In genomic region chr5:171823269-171823668, GRCh38 we compare ENCODE assay signal across 17 cellular contexts. TPM values are rescaled to one million over a fixed set of nuclear protein-coding genes. Genes with fewer than 3 reads are reported as not detected.
"Had no signal": no experiment of that assay in that cellular context is flagged by ENCODE, and none has a peak within 500 bp of the region (broad histone marks: within the 10 kb centered on the region; RNA-seq: fewer than 3 reads in every experiment).

No MANE protein-coding gene starts in this region.

- H3K27ac Mint-ChIP-seq: activated naive CD8-positive, alpha-beta T cell; activated T-cell treated with anti-CD3 and anti-CD28 coated beads, Interleukin-2, amount 50 U/mL, for 24 hours; brain; stimulated activated naive CD8-positive, alpha-beta T cell treated with anti-CD3 and anti-CD28 coated beads, Interleukin-15, Interleukin-2, amounts not matched to agents 100 ng/mL and 50 ng/mL, for 24 hours had no signal

- H3K4me3 Mint-ChIP-seq: activated naive CD8-positive, alpha-beta T cell; activated T-cell treated with anti-CD3 and anti-CD28 coated beads, Interleukin-2, amount 50 U/mL, for 24 hours; brain; stimulated activated naive CD8-positive, alpha-beta T cell treated with anti-CD3 and anti-CD28 coated beads, Interleukin-15, Interleukin-2, amounts not matched to agents 100 ng/mL and 50 ng/mL, for 24 hours had no signal

- H3K36me3 ChIP-seq: left lung, ovary, uterus had no signal

- H3K4me1 Mint-ChIP-seq: brain had no signal

- H3K27ac ChIP-seq: left lung, ovary, testis, uterus had no signal

- DNase-seq: activated CD4-positive, alpha-beta T cell treated with anti-CD3 and anti-CD28 coated beads, Interleukin-2, amount 50 U/mL, for 1 hour; activated effector memory CD4-positive, alpha-beta T cell treated with anti-CD3 and anti-CD28 coated beads, Interleukin-2, amount 50 U/mL, for 16 hours; activated T-cell treated with anti-CD3 and anti-CD28 coated beads, Interleukin-2, amount 50 U/mL, for 24 hours; amygdala; cerebellar nuclear complex; left lung; ovary; stimulated activated CD4-positive, alpha-beta T cell treated with anti-CD3 and anti-CD28 coated beads, Interleukin-15, amount 100 ng/mL, for 24 hours; stimulated activated CD4-positive, alpha-beta T cell treated with anti-CD3 and anti-CD28 coated beads, Interleukin-4, amount 100 ng/mL, for 24 hours; T-helper 2 cell; testis; uterus had no signal

- H3K27me3 Mint-ChIP-seq: activated T-cell treated with anti-CD3 and anti-CD28 coated beads, Interleukin-2, amount 50 U/mL, for 24 hours; stimulated activated naive CD8-positive, alpha-beta T cell treated with anti-CD3 and anti-CD28 coated beads, Interleukin-15, Interleukin-2, amounts not matched to agents 100 ng/mL and 50 ng/mL, for 24 hours had no signal

- H3K4me3 ChIP-seq: left lung, ovary, testis, uterus had no signal

- H3K9me3 ChIP-seq: left lung, ovary, testis, uterus had no signal

- ATAC-seq: left lung had no signal

- H3K36me3 Mint-ChIP-seq: brain had no signal

- H3K4me1 ChIP-seq: left lung, testis, uterus had no signal

- H3K27me3 ChIP-seq: left lung, ovary, testis, uterus had no signal

- H3K9me3 Mint-ChIP-seq: activated T-cell treated with anti-CD3 and anti-CD28 coated beads, Interleukin-2, amount 50 U/mL, for 24 hours had no signal

RNA-seq across cellular contexts. Expression of gene SMIM23, which starts 37.7 kb away (rescaled TPM):
- total RNA-seq: dermis microvascular lymphatic vessel endothelial cell, left lung, ovary, renal cortical epithelial cell, uterus had no signal
